ENCODE assay signal across 18 cellular contexts in genomic region chr1:179824265-179824664, GRCh38. TPM values are rescaled to one million over a fixed set of nuclear protein-coding genes. Genes with fewer than 3 reads are reported as not detected.
DNase-seq lines count a peak whose midpoint lies in the region; ATAC-seq and TF ChIP-seq lines count a peak whose summit lies in the region.
"Had no signal": no experiment of that assay in that cellular context is flagged by ENCODE, and none has a peak within 500 bp of the region (broad histone marks: within the 10 kb centered on the region; RNA-seq: fewer than 3 reads in every experiment).

No MANE protein-coding gene starts in this region.

- H3K27me3 Mint-ChIP-seq in chondrocyte (ENCODE audit: low read depth), result no peaks in the 10 kb centered on the region
- H3K27me3 Mint-ChIP-seq: CD4-positive, alpha-beta T cell had no signal

- WGBS in spleen, 5 donors, result 63 to 82% (median 68%) methylated on average over 5 to 6 of the region's 6 CpGs

- TF ChIP-seq CTCF in chondrocyte (IDR thresholded peaks at IDR 0.05) (no peak), spleen (IDR thresholded peaks at IDR 0.05 in 8 of 11, conservative IDR thresholded peaks at IDR 0.05 in 3 of 11) (no peak)

- no peaks in the 10 kb centered on the region for H3K9me3 Mint-ChIP-seq in chondrocyte (ENCODE audit: low read depth)
- H3K9me3 Mint-ChIP-seq: CD4-positive, alpha-beta T cell had no signal

- H3K4me1 ChIP-seq in spleen, result peaks cover 0 to 20% (median 5%) of the 10 kb centered on the region in 6 donors
- H3K4me1 ChIP-seq: colonic mucosa, gastroesophageal sphincter, left lung had no signal

- no peak overlapping the region for H3K27ac Mint-ChIP-seq in chondrocyte (ENCODE audit: unreplicated experiment)
- H3K27ac Mint-ChIP-seq: CD4-positive, alpha-beta T cell had no signal

- peak; percentile 17 for DNase-seq in activated CD4-positive, CD25-positive, alpha-beta regulatory T cell treated with anti-CD3 and anti-CD28 coated beads, Interleukin-2, amount 50 U/mL, for 72 hours
- no peak for DNase-seq in activated CD4-positive, CD25-positive, alpha-beta regulatory T cell (lab: John Stamatoyannopoulos, UW)
- DNase-seq in NCI-H2171 (lab: John Stamatoyannopoulos, UW) (peak; percentile 3), chondrocyte (ENCODE audit: low spot score) (peak; percentile 92), spleen (peak; percentile 72), MG63 (no peak), DMS53 (lab: John Stamatoyannopoulos, UW) (no peak)
- DNase-seq: activated naive CD4-positive, alpha-beta T cell treated with Interleukin-2 at 50 U/mL for 16 hours; CD4-positive, alpha-beta T cell; colonic mucosa; left lung; NCI-H1436; NCI-H526; posterior cingulate gyrus; stimulated activated naive CD4-positive, alpha-beta T cell treated with Interleukin-2 at 50 U/mL for 16 hours; T-helper 1 cell had no signal

- peak overlapping the region in 2 of 8 donors; percentile 19 to 32 for H3K4me3 ChIP-seq in spleen
- no peak overlapping the region for H3K4me3 ChIP-seq in MG63
- H3K4me3 ChIP-seq: colonic mucosa, gastroesophageal sphincter, left lung had no signal

- H3K36me3 Mint-ChIP-seq in chondrocyte (ENCODE audit: low read depth), result no peaks in the 10 kb centered on the region

- no peaks in the 10 kb centered on the region for H3K27me3 ChIP-seq in spleen (replicated peaks in 1 of 7)
- H3K27me3 ChIP-seq in MG63, result no peaks in the 10 kb centered on the region
- H3K27me3 ChIP-seq: colonic mucosa, left lung had no signal

- ATAC-seq in GM21423 (IDR thresholded peaks at IDR 0.05; ENCODE audit: unreplicated experiment), result no peak
- ATAC-seq: gastroesophageal sphincter, left lung had no signal

- peak overlapping the region in 6 of 8 donors; percentile 59 to 81 (median 73) for H3K27ac ChIP-seq in spleen
- H3K27ac ChIP-seq: colonic mucosa, gastroesophageal sphincter, left lung had no signal

- no peaks in the 10 kb centered on the region for H3K9me3 ChIP-seq in spleen
- H3K9me3 ChIP-seq in MG63, result no peaks in the 10 kb centered on the region
- H3K9me3 ChIP-seq: colonic mucosa, gastroesophageal sphincter, left lung had no signal

- H3K36me3 ChIP-seq in spleen, result no peaks in the 10 kb centered on the region
- H3K36me3 ChIP-seq in MG63, result no peaks in the 10 kb centered on the region
- H3K36me3 ChIP-seq: colonic mucosa, gastroesophageal sphincter, left lung had no signal

- intact Hi-C loops in spleen (cut with DNase I; ENCODE audit: low total_unique reads), result no loop called here

- no peak for TF ChIP-seq POLR2A in spleen (IDR thresholded peaks at IDR 0.05)

- H3K4me3 Mint-ChIP-seq in chondrocyte (ENCODE audit: unreplicated experiment), result no peak overlapping the region
- H3K4me3 Mint-ChIP-seq: CD4-positive, alpha-beta T cell had no signal

- no peaks in the 10 kb centered on the region for H3K4me1 Mint-ChIP-seq in chondrocyte (ENCODE audit: low read depth)

RNA-seq across cellular contexts. Expression of gene TOR1AIP2, which starts 53.3 kb away (rescaled TPM):
- total RNA-seq in chondrocyte (85.2 to 98.5 TPM (median 85.8 TPM) in 3 replicates), spleen (10 to 100 TPM; 49.4 to 77.4 (median 67.8) TPM)
- polyA plus RNA-seq in spleen, result 1 to 10 TPM; 4.6 to 9.1 (median 5.1) TPM
- 52.8 and 59.3 TPM in 2 replicates for total RNA-seq in MG63 (2014; rRNA removed; shearing (Covaris generic); ENCODE audit: low replicate concordance)

RNA-seq across cellular contexts. Expression of gene TOR1AIP1, which starts 57.8 kb away (rescaled TPM):
- total RNA-seq in chondrocyte (42.1 to 61.2 TPM (median 42.6 TPM) in 3 replicates), spleen (10 to 100 TPM; 52.6 to 71.3 (median 59.6) TPM)
- 10 to 100 TPM; 16.2 to 17.9 (median 17.7) TPM for polyA plus RNA-seq in spleen
- 20.4 and 23.8 TPM in 2 replicates for total RNA-seq in MG63 (2014; rRNA removed; shearing (Covaris generic); ENCODE audit: low replicate concordance)

Comparison
In these comparisons a context has a peak if more than half of its experiments do, and no peak if none do; other contexts are left out.
1. DNase-seq: peak in activated CD4-positive, CD25-positive, alpha-beta regulatory T cell treated with anti-CD3 and anti-CD28 coated beads, Interleukin-2, amount 50 U/mL, for 72 hours (single experiment), NCI-H2171 (single experiment), chondrocyte (single experiment) and spleen (single experiment); none in activated CD4-positive, CD25-positive, alpha-beta regulatory T cell (0 of 4), MG63 (single experiment) and DMS53 (single experiment).